Comparison of ENCODE assay signal across 28 cellular contexts in genomic region chr2:177538323-177538722, GRCh38.
A peak's percentile ranks its signal among the peaks of the same experiment; 100 is the strongest.
DNase-seq lines count a peak whose midpoint lies in the region; ATAC-seq and TF ChIP-seq lines count a peak whose summit lies in the region.
"Had no signal": no experiment of that assay in that cellular context is flagged by ENCODE, and none has a peak within 500 bp of the region (broad histone marks: within the 10 kb centered on the region; RNA-seq: fewer than 3 reads in every experiment).

No MANE protein-coding gene starts in this region.

- H3K27ac ChIP-seq in A673 (ENCODE audit: low read depth, low read length, poor library complexity, severe bottlenecking) (no peak overlapping the region), caudate nucleus (ENCODE audit: low read depth, low read length) (no peak overlapping the region), aorta (ENCODE audit: low read depth in 1 of 2, low read length in 2 of 2) (no peak overlapping the region)
- H3K27ac ChIP-seq: coronary artery, left ventricle myocardium inferior, tibial nerve had no signal

- H3K27me3 ChIP-seq in A673 (replicated peaks; ENCODE audit: insufficient read depth, low read depth, low read length, poor library complexity), result no peaks in the 10 kb centered on the region
- H3K27me3 ChIP-seq in aorta (ENCODE audit: control insufficient read depth in 1 of 2, insufficient read depth in 2 of 2, low read length in 1 of 2), result no peaks in the 10 kb centered on the region
- H3K27me3 ChIP-seq: MG63, tibial nerve had no signal

- H3K4me3 ChIP-seq in A673 (ENCODE audit: low read depth, low read length, poor library complexity, severe bottlenecking) (no peak overlapping the region), aorta (ENCODE audit: low read length in 2 of 2) (no peak overlapping the region)
- H3K4me3 ChIP-seq: coronary artery, left ventricle myocardium inferior, MG63, tibial nerve had no signal

- CTCF ChIA-PET in A673 (lab: Charles Lee), result no interaction called here

- peaks cover 55% of the 10 kb centered on the region for H3K4me1 Mint-ChIP-seq in glutamatergic neuron (ENCODE audit: low read depth, unreplicated experiment)
- H3K4me1 Mint-ChIP-seq: activated naive CD8-positive, alpha-beta T cell treated with anti-CD3 and anti-CD28 coated beads for 36 hours; activated T-helper 17 cell treated with anti-CD3 and anti-CD28 coated beads, Interleukin-2, amount 50 U/mL, for 72 hours; B cell; CD4-positive, alpha-beta memory T cell; stimulated activated effector memory CD8-positive, alpha-beta T cell treated with anti-CD3 and anti-CD28 coated beads, Interleukin-12 subunit alpha, Interleukin-12 subunit beta, amount 100 ng/mL, for 72 hours had no signal

- H3K27ac Mint-ChIP-seq in glutamatergic neuron (ENCODE audit: unreplicated experiment), result peak overlapping the region; percentile 83
- H3K27ac Mint-ChIP-seq: activated CD4-positive, alpha-beta T cell treated with anti-CD3 and anti-CD28 coated beads for 36 hours; activated CD8-positive, alpha-beta T cell treated with anti-CD3 and anti-CD28 coated beads, Interleukin-2, amount 10 ng/mL, durations not matched to agents 7 days and 5 days; activated naive CD8-positive, alpha-beta T cell treated with anti-CD3 and anti-CD28 coated beads for 36 hours; activated T-helper 17 cell treated with anti-CD3 and anti-CD28 coated beads, Interleukin-2, amount 50 U/mL, for 72 hours; B cell; CD4-positive, alpha-beta memory T cell; stimulated activated effector memory CD8-positive, alpha-beta T cell treated with anti-CD3 and anti-CD28 coated beads, Interleukin-12 subunit alpha, Interleukin-12 subunit beta, amount 100 ng/mL, for 72 hours had no signal

- no peaks in the 10 kb centered on the region for H3K36me3 Mint-ChIP-seq in glutamatergic neuron (ENCODE audit: unreplicated experiment)

- no peaks in the 10 kb centered on the region for H3K9me3 Mint-ChIP-seq in glutamatergic neuron (ENCODE audit: unreplicated experiment)
- H3K9me3 Mint-ChIP-seq: activated naive CD8-positive, alpha-beta T cell treated with anti-CD3 and anti-CD28 coated beads for 36 hours; activated T-helper 17 cell treated with anti-CD3 and anti-CD28 coated beads, Interleukin-2, amount 50 U/mL, for 72 hours; CD4-positive, alpha-beta memory T cell; stimulated activated effector memory CD8-positive, alpha-beta T cell treated with anti-CD3 and anti-CD28 coated beads, Interleukin-12 subunit alpha, Interleukin-12 subunit beta, amount 100 ng/mL, for 72 hours had no signal

- no peak for TF ChIP-seq CTCF in A673 (conservative IDR thresholded peaks at IDR 0.05; ENCODE audit: low read depth, low read length)
- TF ChIP-seq CTCF in glutamatergic neuron (IDR thresholded peaks at IDR 0.05; ENCODE audit: partially characterized antibody, unreplicated experiment), result no peak

- H3K4me1 ChIP-seq in A673 (ENCODE audit: insufficient read depth, low read length, poor library complexity, severe bottlenecking) (peaks cover 22% of the 10 kb centered on the region), aorta (ENCODE audit: control insufficient read depth in 1 of 2, insufficient read depth in 2 of 2, low read length in 2 of 2) (no peaks in the 10 kb centered on the region)
- H3K4me1 ChIP-seq: left ventricle myocardium inferior had no signal

- POLR2A ChIA-PET in A673 (lab: Charles Lee; ENCODE audit: low non-redundant PET), result interaction anchor here (0.5 kb wide), 1 partner anchor 10 kb away, joined by 17 read pairs; no protein-coding TSS in a partner anchor

- peak overlapping the region; percentile 3 for H3K4me3 Mint-ChIP-seq in glutamatergic neuron (ENCODE audit: unreplicated experiment)
- H3K4me3 Mint-ChIP-seq: activated CD4-positive, alpha-beta T cell treated with anti-CD3 and anti-CD28 coated beads for 36 hours; activated CD8-positive, alpha-beta T cell treated with anti-CD3 and anti-CD28 coated beads, Interleukin-2, amount 10 ng/mL, durations not matched to agents 7 days and 5 days; activated naive CD8-positive, alpha-beta T cell treated with anti-CD3 and anti-CD28 coated beads for 36 hours; activated T-helper 17 cell treated with anti-CD3 and anti-CD28 coated beads, Interleukin-2, amount 50 U/mL, for 72 hours; B cell; CD4-positive, alpha-beta memory T cell; stimulated activated effector memory CD8-positive, alpha-beta T cell treated with anti-CD3 and anti-CD28 coated beads, Interleukin-12 subunit alpha, Interleukin-12 subunit beta, amount 100 ng/mL, for 72 hours had no signal

- no peak for ATAC-seq in aorta (ENCODE audit: low FRiP score)
- ATAC-seq: activated CD4-positive, alpha-beta T cell treated with anti-CD3 and anti-CD28 coated beads for 36 hours; activated CD8-positive, alpha-beta T cell treated with anti-CD3 and anti-CD28 coated beads, Interleukin-2, amount 10 ng/mL, durations not matched to agents 7 days and 5 days; activated T-helper 17 cell treated with anti-CD3 and anti-CD28 coated beads, Interleukin-2, amount 50 U/mL, for 72 hours; Right ventricle myocardium inferior; stimulated activated effector memory CD8-positive, alpha-beta T cell treated with anti-CD3 and anti-CD28 coated beads, Interleukin-12 subunit alpha, Interleukin-12 subunit beta, amount 100 ng/mL, for 72 hours had no signal

- BruUV-seq in A673 (replicated peaks; lab: Mats Ljungman, UMichigan), result no TSS peak

- intact Hi-C loops in A673 (cut with micrococcal nuclease; ENCODE audit: unreplicated experiment), result no loop called here
- intact Hi-C loops in aorta (cut with DNase I), result no loop called here

- DNase-seq in A673 (ENCODE audit: low spot score) (peak; percentile 33), DMS153 treated with DMSO at 0.1 percent for 48 hours (lab: John Stamatoyannopoulos, UW; ENCODE audit: unreplicated experiment) (peak; percentile 26), NCI-H2171 treated with DMSO at 0.1 percent for 48 hours (lab: John Stamatoyannopoulos, UW) (peak; percentile 84), glutamatergic neuron (no peak), caudate nucleus (lab: John Stamatoyannopoulos, UW) (no peak), aorta (no peak), NCI-H2107 treated with DMSO at 0.1 percent for 48 hours (lab: John Stamatoyannopoulos, UW; ENCODE audit: unreplicated experiment) (no peak)
- DNase-seq in activated CD4-positive, CD25-positive, alpha-beta regulatory T cell (lab: John Stamatoyannopoulos, UW), result no peak
- DNase-seq: ACHN; activated CD4-positive, alpha-beta T cell treated with anti-CD3 and anti-CD28 coated beads for 36 hours; activated CD8-positive, alpha-beta T cell treated with anti-CD3 and anti-CD28 coated beads, Interleukin-2, amount 10 ng/mL, durations not matched to agents 7 days and 5 days; activated naive CD8-positive, alpha-beta T cell treated with anti-CD3 and anti-CD28 coated beads for 36 hours; anterior cingulate cortex; CD4-positive, alpha-beta memory T cell; effector memory CD4-positive, alpha-beta T cell; H7; KG1; left ventricle myocardium inferior; MG63; NCI-H1105 treated with DMSO at 0.1 percent for 48 hours; NCI-H526; stimulated activated CD4-positive, alpha-beta T cell treated with anti-CD3 and anti-CD28 coated beads, Interleukin-15, amount 100 ng/mL, for 24 hours had no signal

- 59 to 63% methylated on average over 3 of the region's 3 CpGs for WGBS in aorta, 2 donors

- H3K9me3 ChIP-seq in A673 (ENCODE audit: low read depth, low read length, poor library complexity, severe bottlenecking), result no peaks in the 10 kb centered on the region
- no peaks in the 10 kb centered on the region for H3K9me3 ChIP-seq in aorta (ENCODE audit: control insufficient read depth, low read length)
- H3K9me3 ChIP-seq: left ventricle myocardium inferior, MG63, tibial nerve had no signal

- H3K36me3 ChIP-seq in A673 (ENCODE audit: insufficient read depth, low read length, poor library complexity, severe bottlenecking) (no peaks in the 10 kb centered on the region), aorta (ENCODE audit: control insufficient read depth in 1 of 2, insufficient read depth in 2 of 2, low read length in 1 of 2) (no peaks in the 10 kb centered on the region)
- H3K36me3 ChIP-seq: left ventricle myocardium inferior, MG63, tibial nerve had no signal

- H3K27me3 Mint-ChIP-seq in glutamatergic neuron (ENCODE audit: unreplicated experiment), result no peaks in the 10 kb centered on the region
- H3K27me3 Mint-ChIP-seq: activated CD4-positive, alpha-beta T cell treated with anti-CD3 and anti-CD28 coated beads for 36 hours; activated naive CD8-positive, alpha-beta T cell treated with anti-CD3 and anti-CD28 coated beads for 36 hours; activated T-helper 17 cell treated with anti-CD3 and anti-CD28 coated beads, Interleukin-2, amount 50 U/mL, for 72 hours; B cell; CD4-positive, alpha-beta memory T cell had no signal

Comparison
In these comparisons a context has a peak if more than half of its experiments do, and no peak if none do; other contexts are left out.
1. DNase-seq: peak in A673 (single experiment), DMS153 treated with DMSO at 0.1 percent for 48 hours (single experiment) and NCI-H2171 treated with DMSO at 0.1 percent for 48 hours (single experiment); none in glutamatergic neuron (single experiment), caudate nucleus (0 of 61), aorta (0 of 2), NCI-H2107 treated with DMSO at 0.1 percent for 48 hours (single experiment) and activated CD4-positive, CD25-positive, alpha-beta regulatory T cell (0 of 4).